19 cellular contexts compared by ENCODE assay signal in genomic region chr6:32807020-32807580, GRCh38. TPM values are rescaled to one million over a fixed set of nuclear protein-coding genes. Genes with fewer than 3 reads are reported as not detected.
A peak's percentile ranks its signal among the peaks of the same experiment; 100 is the strongest.
DNase-seq lines count a peak whose midpoint lies in the region; ATAC-seq and TF ChIP-seq lines count a peak whose summit lies in the region.
"Had no signal": no experiment of that assay in that cellular context is flagged by ENCODE, and none has a peak within 500 bp of the region (broad histone marks: within the 10 kb centered on the region; RNA-seq: fewer than 3 reads in every experiment).

No MANE protein-coding gene starts in this region.

- H3K27me3 ChIP-seq in DND-41 (ENCODE audit: insufficient read depth, low read length, poor library complexity) (peaks cover 14% of the 10 kb centered on the region), GM23338 (ENCODE audit: insufficient read depth) (no peaks in the 10 kb centered on the region), SJCRH30 (no peaks in the 10 kb centered on the region; the same call in 1 of the 2 replicates)

- H3K27ac Mint-ChIP-seq in GM23338: no peak overlapping the region
- H3K27ac Mint-ChIP-seq in activated T-cell treated with anti-CD3 and anti-CD28 coated beads, Interleukin-2, amount 50 U/mL, for 24 hours: no peak overlapping the region
- H3K27ac Mint-ChIP-seq: nephron had no signal

- H3K4me2 ChIP-seq in DND-41 (ENCODE audit: insufficient read depth, low read length) (no peak overlapping the region), GM23338 (no peak overlapping the region)
- H3K4me2 ChIP-seq: SK-N-SH had no signal

- H3K9ac ChIP-seq in DND-41 (ENCODE audit: low read depth, low read length): no peak overlapping the region
- H3K9ac ChIP-seq: SK-N-SH had no signal

- ATAC-seq in DND-41 (ENCODE audit: insufficient read depth, low read depth): peak; percentile 80
- peak; percentile 86 for ATAC-seq in GM23338
- ATAC-seq in HG03025 (IDR thresholded peaks at IDR 0.05; ENCODE audit: low FRiP score, unreplicated experiment): no peak
- no peak for ATAC-seq in GM19463 (IDR thresholded peaks at IDR 0.05; ENCODE audit: unreplicated experiment)
- ATAC-seq: left cardiac atrium had no signal

- no peak overlapping the region for H3K4me3 Mint-ChIP-seq in GM23338
- H3K4me3 Mint-ChIP-seq in activated T-cell treated with anti-CD3 and anti-CD28 coated beads, Interleukin-2, amount 50 U/mL, for 24 hours: no peak overlapping the region
- H3K4me3 Mint-ChIP-seq: CD14-positive monocyte, nephron had no signal

- H4K20me1 ChIP-seq in DND-41 (ENCODE audit: insufficient read depth, low read length): no peaks in the 10 kb centered on the region
- H4K20me1 ChIP-seq in GM23338 (replicated peaks; ENCODE audit: insufficient read depth): no peaks in the 10 kb centered on the region

- H3K36me3 ChIP-seq in DND-41 (ENCODE audit: insufficient read depth, low read length) (no peaks in the 10 kb centered on the region), GM23338 (ENCODE audit: insufficient read depth) (no peaks in the 10 kb centered on the region), SJCRH30 (no peaks in the 10 kb centered on the region)

- H3K9me3 ChIP-seq in DND-41 (ENCODE audit: insufficient read depth, low read length, severe bottlenecking): no peaks in the 10 kb centered on the region
- H3K9me3 ChIP-seq in SJCRH30 (replicated peaks): no peaks in the 10 kb centered on the region
- H3K9me3 ChIP-seq: SK-N-SH had no signal

- H3K27ac ChIP-seq in DND-41 (ENCODE audit: low read length) (no peak overlapping the region), GM23338 (ENCODE audit: low read depth) (no peak overlapping the region), SJCRH30 (no peak overlapping the region)
- H3K27ac ChIP-seq: coronary artery had no signal

- H3K9me3 Mint-ChIP-seq in GM23338: no peaks in the 10 kb centered on the region
- no peaks in the 10 kb centered on the region for H3K9me3 Mint-ChIP-seq in activated T-cell treated with anti-CD3 and anti-CD28 coated beads, Interleukin-2, amount 50 U/mL, for 24 hours
- H3K9me3 Mint-ChIP-seq: CD14-positive monocyte, nephron had no signal

- no peaks in the 10 kb centered on the region; the same call in 2 of the 3 replicates for H3K36me3 Mint-ChIP-seq in GM23338 (ENCODE audit: low read depth)
- H3K36me3 Mint-ChIP-seq in activated T-cell treated with anti-CD3 and anti-CD28 coated beads, Interleukin-2, amount 50 U/mL, for 24 hours (ENCODE audit: low read depth): no peaks in the 10 kb centered on the region
- H3K36me3 Mint-ChIP-seq: CD14-positive monocyte had no signal

- TF ChIP-seq CTCF in DND-41 (IDR thresholded peaks at IDR 0.05; ENCODE audit: borderline replicate concordance, extremely low read depth, low read length, poor library complexity, severe bottlenecking) (peak; percentile 45), GM23338 (conservative IDR thresholded peaks at IDR 0.05; ENCODE audit: low read depth in 2 of 2) (peak; percentile 30 to 55)

- H3K4me1 Mint-ChIP-seq in GM23338: peaks cover 5% of the 10 kb centered on the region; the same call in 2 of the 3 replicates
- H3K4me1 Mint-ChIP-seq in activated T-cell treated with anti-CD3 and anti-CD28 coated beads, Interleukin-2, amount 50 U/mL, for 24 hours (ENCODE audit: low read depth): peaks cover 9% of the 10 kb centered on the region
- H3K4me1 Mint-ChIP-seq: nephron had no signal

- no peaks in the 10 kb centered on the region for H3K79me2 ChIP-seq in DND-41 (ENCODE audit: insufficient read depth, low read length)
- no peaks in the 10 kb centered on the region for H3K79me2 ChIP-seq in GM23338 (replicated peaks; ENCODE audit: insufficient read depth)

- H3K4me1 ChIP-seq in DND-41 (ENCODE audit: insufficient read depth, low read length) (0 out of 2 replicates have a peak, but pooled peaks cover 3% of the 10 kb centered on the region), GM23338 (ENCODE audit: insufficient read depth) (no peaks in the 10 kb centered on the region; the same call in 1 of the 2 replicates), SJCRH30 (peaks cover 10% of the 10 kb centered on the region)

- H3K9me2 ChIP-seq in GM23338 (ENCODE audit: insufficient read depth): no peaks in the 10 kb centered on the region; the same call in 1 of the 2 replicates
- H3K9me2 ChIP-seq: SK-N-SH had no signal

- H3K27me3 Mint-ChIP-seq in GM23338 (ENCODE audit: insufficient read depth, low read depth, poor library complexity): peaks cover 9% of the 10 kb centered on the region
- peaks cover 57% of the 10 kb centered on the region for H3K27me3 Mint-ChIP-seq in activated T-cell treated with anti-CD3 and anti-CD28 coated beads, Interleukin-2, amount 50 U/mL, for 24 hours

- no peaks in the 10 kb centered on the region for H3F3A ChIP-seq in GM23338 (replicated peaks; ENCODE audit: low read depth)

- H3K4me3 ChIP-seq in DND-41 (ENCODE audit: low read depth in 1 of 2, low read length in 2 of 2) (no peak overlapping the region), GM23338 (no peak overlapping the region), SJCRH30 (no peak overlapping the region)
- H3K4me3 ChIP-seq: coronary artery had no signal

- H2AFZ ChIP-seq in DND-41 (ENCODE audit: low read depth, low read length) (no peak overlapping the region), GM23338 (no peak overlapping the region)

- DNase-seq in DND-41: peak; percentile 54
- peak; percentile 50 for DNase-seq in GM23338 (ENCODE audit: low spot score)
- peak; percentile 73 to 76 for DNase-seq in SJCRH30
- DNase-seq in myocyte (ENCODE audit: low read depth): peak; percentile 46
- no peak for DNase-seq in activated T-cell treated with anti-CD3 and anti-CD28 coated beads, Interleukin-2, amount 50 U/mL, for 24 hours
- DNase-seq: activated CD4-positive, alpha-beta T cell treated with anti-CD3 and anti-CD28 coated beads, Interleukin-2, amount 50 U/mL, for 4 hours; activated gamma-delta T cell treated with Interleukin-2 at 50 U/mL for 16 hours; glutamatergic neuron; left cardiac atrium; mesenchymal stem cell; NCI-H1105; NCI-H2029 treated with DMSO at 0.1 percent for 48 hours; SK-N-SH had no signal

TF ChIP-seq in GM23338, 12 proteins besides CTCF, POLR2A, EP300 and RAD21 (continues in another document):
- TF ChIP-seq NANOG (IDR thresholded peaks at IDR 0.05; ENCODE audit: borderline replicate concordance): no peak
- no peak for TF ChIP-seq STAT1 (IDR thresholded peaks at IDR 0.05; ENCODE audit: unreplicated experiment)
- no peak for TF ChIP-seq EZH2 (IDR thresholded peaks at IDR 0.05; ENCODE audit: low read depth, unreplicated experiment)
- TF ChIP-seq REST (IDR thresholded peaks at IDR 0.05; ENCODE audit: unreplicated experiment): no peak

RNA-seq across cellular contexts. Expression of gene HLA-DOB, which starts 9.7 kb away (rescaled TPM):
- total RNA-seq in GM23338 (2014; rRNA removed; shearing (Covaris generic)): 0.23 TPM in 1 of 2 replicates, not detected in the other
- polyA plus RNA-seq in GM23338 (2016; fragmentation: Nextera tagmentation; extraction: Ambion mirVana): not detected in 2 replicates
- total RNA-seq in SJCRH30 (2014; rRNA removed; shearing (Covaris generic)): 0.10 and 0.28 TPM in 2 replicates
- total RNA-seq in myocyte: not detected in 2 replicates
- 0.06 TPM for polyA plus RNA-seq in myocyte (2012)
- polyA plus RNA-seq: SK-N-SH had no signal

RNA-seq across cellular contexts. Expression of gene TAP2, which starts 31.4 kb away (rescaled TPM):
- 9.5 and 102 TPM in 2 replicates for total RNA-seq in GM23338 (2014; rRNA removed; shearing (Covaris generic))
- polyA plus RNA-seq in GM23338 (2016; fragmentation: Nextera tagmentation; extraction: Ambion mirVana): 3.4 and 4.9 TPM in 2 replicates
- total RNA-seq in SJCRH30 (2014; rRNA removed; shearing (Covaris generic)): 17.1 and 17.4 TPM in 2 replicates
- 3.8 and 4.1 TPM in 2 replicates for total RNA-seq in myocyte
- 22.2 TPM for polyA plus RNA-seq in myocyte (2012)

RNA-seq across cellular contexts. Expression of gene PSMB8, which starts 36.7 kb away (rescaled TPM):
- total RNA-seq in GM23338 (2014; rRNA removed; shearing (Covaris generic)): 16.5 and 20.2 TPM in 2 replicates
- 27.1 and 27.6 TPM in 2 replicates for polyA plus RNA-seq in GM23338 (2016; fragmentation: Nextera tagmentation; extraction: Ambion mirVana)
- 0.18 and 0.33 TPM in 2 replicates for total RNA-seq in SJCRH30 (2014; rRNA removed; shearing (Covaris generic))
- 30.7 and 36.0 TPM in 2 replicates for total RNA-seq in myocyte
- polyA plus RNA-seq in myocyte (2012): 46.4 TPM

RNA-seq across cellular contexts. Expression of gene HLA-DQB2, which starts 43.8 kb away (rescaled TPM):
- total RNA-seq in GM23338 (2014; rRNA removed; shearing (Covaris generic)): not detected in 2 replicates
- polyA plus RNA-seq in GM23338 (2016; fragmentation: Nextera tagmentation; extraction: Ambion mirVana): 0.37 TPM in 1 of 2 replicates, not detected in the other
- not detected in 2 replicates for total RNA-seq in SJCRH30 (2014; rRNA removed; shearing (Covaris generic))
- not detected in 2 replicates for total RNA-seq in myocyte
- not detected for polyA plus RNA-seq in myocyte (2012)
- total RNA-seq: bronchial epithelial cell had no signal
- polyA plus RNA-seq: SK-N-SH had no signal

RNA-seq across cellular contexts. Expression of gene TAP1, which starts 46.4 kb away (rescaled TPM):
- 16.5 and 22.0 TPM in 2 replicates for total RNA-seq in GM23338 (2014; rRNA removed; shearing (Covaris generic))
- polyA plus RNA-seq in GM23338 (2016; fragmentation: Nextera tagmentation; extraction: Ambion mirVana): 13.8 and 14.2 TPM in 2 replicates
- 0.43 and 0.81 TPM in 2 replicates for total RNA-seq in SJCRH30 (2014; rRNA removed; shearing (Covaris generic))
- total RNA-seq in myocyte: 49.7 and 54.7 TPM in 2 replicates
- 47.2 TPM for polyA plus RNA-seq in myocyte (2012)

Comparison
In these comparisons a context has a peak if more than half of its experiments do, and no peak if none do; other contexts are left out.
1. ATAC-seq: peak in DND-41 (single experiment) and GM23338 (single experiment); none in HG03025 (single experiment) and GM19463 (single experiment).
2. RNA of gene PSMB8, which starts 36.7 kb away (total RNA-seq): 30.7 to 36.0 TPM in myocyte and 16.5 to 20.2 TPM in GM23338; 0.18 to 0.33 TPM in SJCRH30; every median in the first group is over 10 times any median in the second.